In genomic region chr5:177605078-177605477, GRCh38 we compare ENCODE assay signal across 29 cellular contexts. TPM values are rescaled to one million over a fixed set of nuclear protein-coding genes. Genes with fewer than 3 reads are reported as not detected.
DNase-seq lines count a peak whose midpoint lies in the region; ATAC-seq and TF ChIP-seq lines count a peak whose summit lies in the region.
"Had no signal": no experiment of that assay in that cellular context is flagged by ENCODE, and none has a peak within 500 bp of the region (broad histone marks: within the 10 kb centered on the region; RNA-seq: fewer than 3 reads in every experiment).

No MANE protein-coding gene starts in this region.

- POLR2A ChIA-PET in GM10248 (lab: Yijun Ruan, JAX): no interaction called here

- no peaks in the 10 kb centered on the region for H3K9me3 ChIP-seq in right atrium auricular region
- H3K9me3 ChIP-seq in duodenal mucosa (ENCODE audit: control insufficient read depth in 1 of 2, low read length in 2 of 2): no peaks in the 10 kb centered on the region
- no peaks in the 10 kb centered on the region for H3K9me3 ChIP-seq in mucosa of stomach (ENCODE audit: control insufficient read depth, low read length)
- no peaks in the 10 kb centered on the region for H3K9me3 ChIP-seq in transverse colon
- H3K9me3 ChIP-seq: BLaER1, ovary, SJSA1, suprapubic skin had no signal

- H3K4me3 ChIP-seq in right atrium auricular region: no peak overlapping the region
- peak overlapping the region; percentile 37 to 58 for H3K4me3 ChIP-seq in duodenal mucosa (ENCODE audit: low read depth in 1 of 2, low read length in 2 of 2)
- H3K4me3 ChIP-seq in mucosa of stomach (ENCODE audit: low read length): no peak overlapping the region
- no peak overlapping the region for H3K4me3 ChIP-seq in transverse colon
- H3K4me3 ChIP-seq: BLaER1, coronary artery, ovary, SJSA1, smooth muscle cell, suprapubic skin had no signal

- H3K27ac ChIP-seq in right atrium auricular region (no peak overlapping the region), duodenal mucosa (ENCODE audit: low read depth, low read length) (no peak overlapping the region), transverse colon (peak overlapping the region in 2 of 4 donors; percentile 42 to 51)
- H3K27ac ChIP-seq: BLaER1, brain microvascular endothelial cell, coronary artery, foreskin keratinocyte, ovary, SJSA1, suprapubic skin had no signal

- no peak for TF ChIP-seq POLR2A in transverse colon (IDR thresholded peaks at IDR 0.05)

- no peak for TF ChIP-seq CTCF in right atrium auricular region (IDR thresholded peaks at IDR 0.05)
- no peak for TF ChIP-seq CTCF in transverse colon (IDR thresholded peaks at IDR 0.05)
- no peak for TF ChIP-seq CTCF in GM10248 (IDR thresholded peaks at IDR 0.05; ENCODE audit: control extremely low read depth, extremely low read depth, low read depth, missing control alignments)

- H3K9ac ChIP-seq in duodenal mucosa (ENCODE audit: low read depth in 1 of 2, low read length in 2 of 2) (peak overlapping the region; percentile 22 to 61), mucosa of stomach (ENCODE audit: low read length) (peak overlapping the region; percentile 36)

- H3K4me1 ChIP-seq in right atrium auricular region: peaks cover 0 to 25% of the 10 kb centered on the region in 2 donors
- peaks cover 37 to 49% of the 10 kb centered on the region in 2 donors for H3K4me1 ChIP-seq in duodenal mucosa (ENCODE audit: control insufficient read depth in 1 of 2, insufficient read depth in 2 of 2, low read length in 2 of 2)
- H3K4me1 ChIP-seq in mucosa of stomach (ENCODE audit: control insufficient read depth, insufficient read depth, low read length): peaks cover 37% of the 10 kb centered on the region
- H3K4me1 ChIP-seq in transverse colon: peaks cover 0 to 30% (median 23%) of the 10 kb centered on the region in 4 donors
- H3K4me1 ChIP-seq: foreskin keratinocyte had no signal

- ATAC-seq in GM19328 (IDR thresholded peaks at IDR 0.05; ENCODE audit: unreplicated experiment): no peak
- ATAC-seq: activated CD4-positive, CD25-positive, alpha-beta regulatory T cell treated with anti-CD3 and anti-CD28 coated beads, Interleukin-2, amount 50 U/mL, for 24 hours; activated CD8-positive, alpha-beta T cell treated with anti-CD3 and anti-CD28 coated beads for 36 hours; esophagus mucosa; foreskin keratinocyte; naive thymus-derived CD8-positive, alpha-beta T cell had no signal

- H3K27me3 ChIP-seq in right atrium auricular region (no peaks in the 10 kb centered on the region), duodenal mucosa (ENCODE audit: control insufficient read depth in 1 of 2, insufficient read depth in 2 of 2, low read length in 2 of 2) (no peaks in the 10 kb centered on the region), mucosa of stomach (ENCODE audit: control insufficient read depth, insufficient read depth, low read length) (no peaks in the 10 kb centered on the region), transverse colon (no peaks in the 10 kb centered on the region)
- H3K27me3 ChIP-seq: BLaER1, brain microvascular endothelial cell, foreskin keratinocyte, ovary, SJSA1, suprapubic skin had no signal

- intact Hi-C loops in cardiac septum (cut with DNase I): no loop called here
- intact Hi-C loops in transverse colon (cut with DNase I; ENCODE audit: low total_unique reads): no loop called here

- CTCF ChIA-PET in GM10248 (lab: Yijun Ruan, JAX): interaction anchor here (1.4 kb wide), 1 partner anchor 13 kb away, joined by 4 read pairs; the partner anchor contains the start of gene TMED9

- TF ChIP-seq EP300 in transverse colon (IDR thresholded peaks at IDR 0.05; ENCODE audit: low read depth): no peak

- H3K36me3 ChIP-seq in right atrium auricular region (no peaks in the 10 kb centered on the region), duodenal mucosa (ENCODE audit: control insufficient read depth in 1 of 2, insufficient read depth in 2 of 2, low read length in 2 of 2) (peaks cover 3 to 27% of the 10 kb centered on the region in 2 donors), mucosa of stomach (ENCODE audit: control insufficient read depth, insufficient read depth, low read length) (no peaks in the 10 kb centered on the region), transverse colon (no peaks in the 10 kb centered on the region)
- H3K36me3 ChIP-seq: ovary had no signal

- WGBS in transverse colon (ENCODE audit: low coverage in 1 of 2), 2 donors: 62 to 65% methylated on average over 5 of the region's 5 CpGs

- DNase-seq in right atrium auricular region (ENCODE audit: low spot score) (peak; percentile 44), cardiac septum (ENCODE audit: low spot score) (no peak), transverse colon (peak; percentile 69), GM10248 (ENCODE audit: extremely low spot score) (no peak)
- no peak for DNase-seq in central memory CD4-positive, alpha-beta T cell
- DNase-seq: activated CD8-positive, alpha-beta T cell treated with anti-CD3 and anti-CD28 coated beads for 36 hours; activated gamma-delta T cell treated with Interleukin-2 at 50 U/mL for 16 hours; activated T-cell treated with anti-CD3 and anti-CD28 coated beads, Interleukin-2, amount 50 U/mL, for 1 hour; amniotic stem cell; brain microvascular endothelial cell; DMS53; foreskin keratinocyte; H9; naive thymus-derived CD8-positive, alpha-beta T cell; NCI-H1417 treated with DMSO at 0.1 percent for 48 hours; NCI-H2081 treated with DMSO at 0.1 percent for 48 hours; NCI-H345; ovary; stimulated activated CD4-positive, alpha-beta T cell treated with anti-CD3 and anti-CD28 coated beads, Interleukin-1b, Interleukin-23, amount 100 ng/mL, for 48 hours had no signal

- in situ Hi-C loops in transverse colon (cut with MboI; ENCODE audit: low pct_ligation_motif_present in 1 of 4, low pct_unique_long_range_greater_than_20kb in 1 of 4, low sequenced_read_pairs in 3 of 4): loop anchor here in 1 of 4 donors (25.0 kb wide), 1 partner anchor 457 kb away; no protein-coding TSS in a partner anchor

RNA-seq across cellular contexts. Expression of gene B4GALT7, which starts 5.1 kb away (rescaled TPM):
- total RNA-seq in right atrium auricular region: 10 to 100 TPM; 12.2 to 21.3 TPM
- 16.1 TPM for total RNA-seq in cardiac septum
- total RNA-seq in transverse colon: 10 to 100 TPM; 17.9 to 38.5 (median 27.0) TPM

RNA-seq across cellular contexts. Expression of gene TMED9, which starts 13.1 kb away (rescaled TPM):
- total RNA-seq in right atrium auricular region (10 to 100 TPM; 49.6 to 63.8 TPM), cardiac septum (94.9 TPM), transverse colon (10 to 100 TPM; 34.4 to 85.9 (median 70.9) TPM)

RNA-seq across cellular contexts. Expression of gene FAM193B, which starts 50.7 kb away (rescaled TPM):
- total RNA-seq in right atrium auricular region: 10 to 100 TPM in 1 of 2 donors, 1 to 10 TPM in 1; 9.8 to 20.7 TPM
- 25.4 TPM for total RNA-seq in cardiac septum
- total RNA-seq in transverse colon: 100 to 1,000 TPM in 1 of 4 donors, 10 to 100 TPM in 3; 59.7 to 128 (median 63.5) TPM

Comparison
In these comparisons a context has a peak if more than half of its experiments do, and no peak if none do; other contexts are left out.
1. DNase-seq: peak in right atrium auricular region (single experiment) and transverse colon (single experiment); none in cardiac septum (single experiment), GM10248 (single experiment) and central memory CD4-positive, alpha-beta T cell (single experiment).
2. H3K4me3 ChIP-seq: peak in duodenal mucosa (2 of 2); none in right atrium auricular region (0 of 2), mucosa of stomach (single experiment) and transverse colon (0 of 4).